18 cellular contexts compared by ENCODE assay signal in the genomic region with DNA sequence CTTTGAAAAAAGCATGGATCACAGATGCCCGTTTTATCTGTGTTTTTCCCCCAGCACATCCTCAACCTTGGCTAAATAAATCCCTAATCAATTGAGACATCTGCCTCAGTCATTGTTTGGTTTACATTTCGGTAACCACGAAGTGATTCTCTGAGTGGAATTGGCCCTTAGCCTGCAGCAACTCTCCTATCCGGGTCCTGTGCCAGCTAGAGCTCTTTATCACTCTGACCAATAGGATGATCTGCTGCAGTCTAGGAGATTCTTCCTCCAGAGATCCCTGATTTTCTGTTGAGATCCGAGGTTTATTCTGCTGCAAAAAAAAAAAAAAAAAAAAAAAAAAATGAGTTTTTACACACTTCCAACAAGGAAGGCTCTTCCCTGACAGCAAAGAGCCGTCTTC.
"Had no signal": no experiment of that assay in that cellular context is flagged by ENCODE, and none has a peak within 500 bp of the region (broad histone marks: within the 10 kb centered on the region; RNA-seq: fewer than 3 reads in every experiment).

No MANE protein-coding gene starts in this region.

- H2AFZ ChIP-seq: parathyroid adenoma had no signal

- H3K27me3 ChIP-seq: gastrocnemius medialis, sigmoid colon, stomach, transverse colon had no signal

- H3K4me1 ChIP-seq: gastrocnemius medialis, parathyroid adenoma, psoas muscle, sigmoid colon, stomach, transverse colon had no signal

- DNase-seq: cortex of kidney; dorsolateral prefrontal cortex; effector CD8-positive, alpha-beta T cell; gastrocnemius medialis; islet precursor cell; mesendoderm; naive B cell; nephron progenitor cell; psoas muscle; sigmoid colon; stimulated activated CD4-positive, alpha-beta T cell treated with anti-CD3 and anti-CD28 coated beads, Interleukin-12 subunit alpha, Interleukin-12 subunit beta, amount 100 ng/mL, for 4 hours; stimulated activated naive CD4-positive, alpha-beta T cell; stomach; substantia nigra; transverse colon had no signal

- H3K4me3 ChIP-seq: dorsolateral prefrontal cortex, gastrocnemius medialis, psoas muscle, sigmoid colon, skin epidermis, stomach, thoracic aorta, transverse colon had no signal

- H3K9me3 ChIP-seq: gastrocnemius medialis, thoracic aorta had no signal

- ATAC-seq: gastrocnemius medialis, psoas muscle had no signal

- H3K27ac ChIP-seq: dorsolateral prefrontal cortex, gastrocnemius medialis, parathyroid adenoma, psoas muscle, sigmoid colon, skin epidermis, stomach, thoracic aorta, transverse colon had no signal

- H3K9ac ChIP-seq: parathyroid adenoma had no signal

- H3K79me2 ChIP-seq: parathyroid adenoma had no signal

- H3K36me3 ChIP-seq: gastrocnemius medialis, sigmoid colon, stomach, thoracic aorta, transverse colon had no signal
